In the genomic region with DNA sequence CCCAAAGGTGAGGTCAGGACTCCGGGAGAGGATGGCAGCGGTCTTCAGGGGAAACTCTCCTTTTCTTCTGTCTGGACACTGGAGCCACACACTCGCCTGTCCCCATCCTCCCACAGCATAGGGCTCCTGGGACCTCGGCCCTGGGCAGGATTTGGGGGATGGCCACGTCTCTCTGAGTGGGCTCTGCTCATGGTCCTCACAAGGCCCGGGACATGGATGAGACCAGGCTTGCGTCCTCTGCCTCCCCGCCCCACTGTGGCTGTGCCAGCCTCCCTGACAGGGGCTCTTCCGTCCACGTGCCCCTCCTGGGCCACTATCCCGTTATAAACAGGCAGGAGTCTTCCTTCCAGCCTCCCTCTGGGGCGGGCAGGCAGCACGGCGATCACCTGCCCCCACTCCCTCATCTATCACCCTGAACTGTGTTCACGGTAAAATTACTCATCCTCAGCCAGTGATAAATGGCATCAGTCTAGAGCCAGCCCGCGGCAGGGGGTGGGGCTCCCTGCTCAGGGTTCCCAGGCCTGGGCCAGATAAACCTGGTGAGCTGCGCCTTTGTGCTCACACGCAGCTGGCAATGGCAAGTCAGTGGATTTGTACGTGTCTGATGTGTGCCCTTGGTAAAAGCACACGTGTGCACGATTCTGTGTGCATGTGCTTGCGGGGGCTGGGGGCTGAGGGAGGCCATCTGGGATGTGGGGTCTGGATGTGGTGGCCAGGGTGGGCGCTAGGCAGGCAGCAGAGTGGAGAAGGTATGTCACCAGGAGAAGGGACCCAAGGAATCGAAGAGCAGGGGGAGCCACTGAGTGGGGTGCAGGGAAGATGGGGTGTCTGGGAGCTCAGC, we compare ENCODE assay signal across 10 cellular contexts. TPM values are rescaled to one million over a fixed set of nuclear protein-coding genes. Genes with fewer than 3 reads are reported as not detected.
A peak's percentile ranks its signal among the peaks of the same experiment; 100 is the strongest.
DNase-seq lines count a peak whose midpoint lies in the region; ATAC-seq and TF ChIP-seq lines count a peak whose summit lies in the region.
"Had no signal": no experiment of that assay in that cellular context is flagged by ENCODE, and none has a peak within 500 bp of the region (broad histone marks: within the 10 kb centered on the region; RNA-seq: fewer than 3 reads in every experiment).

No MANE protein-coding gene starts in this region.

- H2AFZ ChIP-seq in hepatocyte, result no peak overlapping the region

- H3K9me2 ChIP-seq in hepatocyte (replicated peaks; ENCODE audit: insufficient read depth), result no peaks in the 10 kb centered on the region

- peaks cover 4% of the 10 kb centered on the region for H3K36me3 Mint-ChIP-seq in effector memory CD8-positive, alpha-beta T cell (ENCODE audit: insufficient read depth)
- H3K36me3 Mint-ChIP-seq: naive thymus-derived CD4-positive, alpha-beta T cell had no signal

- H3K9me3 ChIP-seq in heart right ventricle (no peaks in the 10 kb centered on the region), hepatocyte (ENCODE audit: low read depth) (no peaks in the 10 kb centered on the region), aorta (ENCODE audit: control insufficient read depth, low read length) (no peaks in the 10 kb centered on the region)

- DNase-seq in left cardiac atrium (peak; percentile 24), heart right ventricle (no peak), SHP77 (lab: John Stamatoyannopoulos, UW) (peak; percentile 40 to 44), hepatocyte (ENCODE audit: low spot score) (peak; percentile 82), aorta (peak; percentile 46 to 63), amygdala (lab: John Stamatoyannopoulos, UW) (no peak), hippocampal formation (lab: John Stamatoyannopoulos, UW) (no peak)
- DNase-seq in effector memory CD8-positive, alpha-beta T cell, result no peak
- DNase-seq: activated CD4-positive, alpha-beta T cell treated with anti-CD3 and anti-CD28 coated beads for 4 hours had no signal

- H3K27me3 ChIP-seq in heart right ventricle (peaks cover 0 to 72% (median 57%) of the 10 kb centered on the region in 7 donors), hepatocyte (peaks cover 11% of the 10 kb centered on the region), aorta (ENCODE audit: control insufficient read depth in 1 of 2, insufficient read depth in 2 of 2, low read length in 1 of 2) (no peaks in the 10 kb centered on the region)

- H3K27me3 Mint-ChIP-seq in effector memory CD8-positive, alpha-beta T cell, result peaks cover 41 to 80% of the 10 kb centered on the region in 2 donors

- intact Hi-C loops in left cardiac atrium (cut with DNase I), result no loop called here
- intact Hi-C loops in heart right ventricle (cut with DNase I), result no loop called here
- intact Hi-C loops in aorta (cut with DNase I), result no loop called here

- TF ChIP-seq CTCF in heart right ventricle (IDR thresholded peaks at IDR 0.05) (no peak), hepatocyte (IDR thresholded peaks at IDR 0.05; ENCODE audit: poor library complexity) (no peak)

- H3K9me3 Mint-ChIP-seq in effector memory CD8-positive, alpha-beta T cell, result no peaks in the 10 kb centered on the region

- ATAC-seq in left cardiac atrium, result peak in 1 of 2 donors; percentile 76
- ATAC-seq in heart right ventricle, result no peak
- ATAC-seq in aorta (ENCODE audit: low FRiP score), result peak; percentile 30
- ATAC-seq in effector memory CD8-positive, alpha-beta T cell (replicated peaks), result no peak
- ATAC-seq: naive thymus-derived CD4-positive, alpha-beta T cell had no signal

- H3K4me2 ChIP-seq in hepatocyte, result no peak overlapping the region

- no peaks in the 10 kb centered on the region for H3K79me2 ChIP-seq in hepatocyte

- H3K4me3 ChIP-seq in heart right ventricle (no peak overlapping the region), hepatocyte (no peak overlapping the region), aorta (ENCODE audit: low read length in 2 of 2) (no peak overlapping the region)

- H3K27ac Mint-ChIP-seq in effector memory CD8-positive, alpha-beta T cell, result no peak overlapping the region
- H3K27ac Mint-ChIP-seq: naive thymus-derived CD4-positive, alpha-beta T cell had no signal

- peaks cover 0 to 19% (median 0%) of the 10 kb centered on the region in 9 donors for H3K4me1 ChIP-seq in heart right ventricle
- peaks cover 18% of the 10 kb centered on the region for H3K4me1 ChIP-seq in hepatocyte (ENCODE audit: insufficient read depth)
- no peaks in the 10 kb centered on the region for H3K4me1 ChIP-seq in aorta (ENCODE audit: control insufficient read depth in 1 of 2, insufficient read depth in 2 of 2, low read length in 2 of 2)

- no peak overlapping the region for H3K27ac ChIP-seq in heart right ventricle
- no peak overlapping the region for H3K27ac ChIP-seq in hepatocyte
- H3K27ac ChIP-seq in aorta (ENCODE audit: low read depth in 1 of 2, low read length in 2 of 2), result no peak overlapping the region

- H3K36me3 ChIP-seq in heart right ventricle (peaks cover 0 to 7% (median 0%) of the 10 kb centered on the region in 9 donors), hepatocyte (replicated peaks; ENCODE audit: insufficient read depth, low read depth) (no peaks in the 10 kb centered on the region), aorta (ENCODE audit: control insufficient read depth in 1 of 2, insufficient read depth in 2 of 2, low read length in 1 of 2) (no peaks in the 10 kb centered on the region)

- WGBS in heart right ventricle, 2 donors, result 63 to 72% methylated on average over 25 of the region's 25 CpGs
- WGBS in hepatocyte (ENCODE audit: low lambda C conversion rate, missing lambda C conversion rate), result 57% methylated on average over 25 of the region's 25 CpGs
- 71 to 75% methylated on average over 25 of the region's 25 CpGs for WGBS in aorta, 2 donors

- H4K20me1 ChIP-seq in hepatocyte (ENCODE audit: insufficient read depth, poor library complexity, severe bottlenecking), result no peaks in the 10 kb centered on the region

- H3K4me3 Mint-ChIP-seq in effector memory CD8-positive, alpha-beta T cell, result no peak overlapping the region
- H3K4me3 Mint-ChIP-seq: naive thymus-derived CD4-positive, alpha-beta T cell had no signal

- peaks cover 0 to 6% of the 10 kb centered on the region in 2 donors for H3K4me1 Mint-ChIP-seq in effector memory CD8-positive, alpha-beta T cell (ENCODE audit: low read depth in 2 of 2)

RNA-seq across cellular contexts. Expression of gene SAMD11, which starts 12.6 kb away (rescaled TPM):
- total RNA-seq in left cardiac atrium (1 to 10 TPM; 5.1 to 7.5 TPM), heart right ventricle (1 to 10 TPM in 8 of 10 donors, under 1 TPM in 2; 0.87 to 2.2 (median 1.2) TPM), hepatocyte (9.5 and 10.2 TPM in 2 replicates), aorta (10 to 100 TPM; 30.1 to 44.3 TPM)
- polyA plus RNA-seq in heart right ventricle (1 to 10 TPM; 1.5 to 2.4 TPM), hepatocyte (17.1 and 20.1 TPM in 2 replicates), aorta (1 to 10 TPM; 2.6 to 7.2 TPM)
- total RNA-seq: naive thymus-derived CD4-positive, alpha-beta T cell had no signal

RNA-seq across cellular contexts. Expression of gene NOC2L, which starts 48.0 kb away (rescaled TPM):
- 10 to 100 TPM; 38.1 to 48.7 TPM for total RNA-seq in left cardiac atrium
- 10 to 100 TPM; 38.3 to 52.5 (median 42.6) TPM for total RNA-seq in heart right ventricle
- 10 to 100 TPM; 62.5 to 64.8 TPM for polyA plus RNA-seq in heart right ventricle
- 29.3 and 44.3 TPM in 2 replicates for total RNA-seq in hepatocyte
- polyA plus RNA-seq in hepatocyte, result 66.6 and 68.1 TPM in 2 replicates
- total RNA-seq in aorta, result 10 to 100 TPM; 35.8 to 41.4 TPM
- 10 to 100 TPM; 17.3 to 55.5 TPM for polyA plus RNA-seq in aorta

RNA-seq across cellular contexts. Expression of gene KLHL17, which starts 49.3 kb away (rescaled TPM):
- total RNA-seq in left cardiac atrium (1 to 10 TPM; 5.7 to 8.2 TPM), heart right ventricle (1 to 10 TPM; 1.3 to 6.6 (median 3.2) TPM), hepatocyte (4.1 and 13.8 TPM in 2 replicates), aorta (10 to 100 TPM; 10.0 to 19.9 TPM)
- polyA plus RNA-seq in heart right ventricle (10 to 100 TPM in 1 of 2 donors, 1 to 10 TPM in 1; 7.7 to 10.2 TPM), hepatocyte (25.0 and 35.4 TPM in 2 replicates), aorta (10 to 100 TPM in 1 of 2 donors, 1 to 10 TPM in 1; 2.8 to 40.5 TPM)

RNA-seq across cellular contexts. Expression of gene PLEKHN1, which starts 55.2 kb away (rescaled TPM):
- total RNA-seq in left cardiac atrium (under 1 TPM; 0.38 to 0.50 TPM), heart right ventricle (under 1 TPM in 2 of 10 donors, not detected in 8; 0.13 to 0.30 TPM), hepatocyte (0.60 and 0.72 TPM in 2 replicates), aorta (1 to 10 TPM in 1 of 2 donors, under 1 TPM in 1; 0.52 to 1.2 TPM)
- polyA plus RNA-seq in heart right ventricle (under 1 TPM; 0.28 to 0.37 TPM), hepatocyte (2.4 and 5.6 TPM in 2 replicates), aorta (under 1 TPM; 0.13 to 0.61 TPM)

Comparison
In these comparisons a context has a peak if more than half of its experiments do, and no peak if none do; other contexts are left out.
1. DNase-seq: peak in left cardiac atrium (single experiment), SHP77 (2 of 2), hepatocyte (single experiment) and aorta (2 of 2); none in heart right ventricle (0 of 2), effector memory CD8-positive, alpha-beta T cell (0 of 3), amygdala (0 of 56) and hippocampal formation (0 of 2).